ENCODE assay signal across 33 cellular contexts in the genomic region with DNA sequence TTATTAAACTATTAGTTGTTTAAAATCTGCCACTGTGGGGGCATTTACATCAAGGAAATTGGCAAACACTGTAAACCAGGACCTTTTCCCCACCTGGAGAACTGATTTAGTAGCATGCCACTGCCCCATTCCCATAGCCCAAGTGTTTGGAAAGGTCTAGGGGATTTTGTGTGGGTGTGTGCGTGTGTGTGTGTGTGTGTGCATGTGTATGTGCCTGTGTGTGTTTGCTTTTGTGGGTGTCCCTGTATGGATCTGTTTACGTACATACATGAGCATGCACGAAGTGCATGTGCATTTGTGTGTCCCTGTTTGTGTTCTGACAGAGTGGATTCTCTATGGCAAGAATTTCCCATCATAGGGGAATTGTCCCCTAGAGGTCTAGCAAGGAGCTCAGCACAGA.
"Had no signal": no experiment of that assay in that cellular context is flagged by ENCODE, and none has a peak within 500 bp of the region (broad histone marks: within the 10 kb centered on the region; RNA-seq: fewer than 3 reads in every experiment).

No MANE protein-coding gene starts in this region.

- H3K4me3 ChIP-seq: MG63 had no signal

- H3K27me3 ChIP-seq: MG63 had no signal

- H3K9me3 ChIP-seq: MG63 had no signal

- DNase-seq: Karpas-422, Kasumi-1, MG63, MM.1S, MV-4-11, NCI-H1048, NCI-H1092, NCI-H1092 treated with DMSO at 0.1 percent for 48 hours, NCI-H1105, NCI-H1105 treated with DMSO at 0.1 percent for 48 hours, NCI-H1417 treated with DMSO at 0.1 percent for 48 hours, NCI-H1436, NCI-H1436 treated with DMSO at 0.1 percent for 48 hours, NCI-H146, NCI-H1694, NCI-H1694 treated with DMSO at 0.1 percent for 48 hours, NCI-H187, NCI-H187 treated with DMSO at 0.1 percent for 48 hours, NCI-H1930, NCI-H2029, NCI-H2029 treated with DMSO at 0.1 percent for 48 hours, NCI-H2081, NCI-H2081 treated with DMSO at 0.1 percent for 48 hours, NCI-H2107, NCI-H2171, NCI-H2171 treated with DMSO at 0.1 percent for 48 hours, NCI-H2227 treated with DMSO at 0.1 percent for 48 hours, NCI-H226, NCI-H345, NCI-H446, NCI-H446 treated with DMSO at 0.1 percent for 48 hours, NCI-H510A, NCI-H510A treated with DMSO at 0.1 percent for 48 hours had no signal

- H3K36me3 ChIP-seq: MG63 had no signal
